1 cellular context compared by ENCODE assay signal in the genomic region with DNA sequence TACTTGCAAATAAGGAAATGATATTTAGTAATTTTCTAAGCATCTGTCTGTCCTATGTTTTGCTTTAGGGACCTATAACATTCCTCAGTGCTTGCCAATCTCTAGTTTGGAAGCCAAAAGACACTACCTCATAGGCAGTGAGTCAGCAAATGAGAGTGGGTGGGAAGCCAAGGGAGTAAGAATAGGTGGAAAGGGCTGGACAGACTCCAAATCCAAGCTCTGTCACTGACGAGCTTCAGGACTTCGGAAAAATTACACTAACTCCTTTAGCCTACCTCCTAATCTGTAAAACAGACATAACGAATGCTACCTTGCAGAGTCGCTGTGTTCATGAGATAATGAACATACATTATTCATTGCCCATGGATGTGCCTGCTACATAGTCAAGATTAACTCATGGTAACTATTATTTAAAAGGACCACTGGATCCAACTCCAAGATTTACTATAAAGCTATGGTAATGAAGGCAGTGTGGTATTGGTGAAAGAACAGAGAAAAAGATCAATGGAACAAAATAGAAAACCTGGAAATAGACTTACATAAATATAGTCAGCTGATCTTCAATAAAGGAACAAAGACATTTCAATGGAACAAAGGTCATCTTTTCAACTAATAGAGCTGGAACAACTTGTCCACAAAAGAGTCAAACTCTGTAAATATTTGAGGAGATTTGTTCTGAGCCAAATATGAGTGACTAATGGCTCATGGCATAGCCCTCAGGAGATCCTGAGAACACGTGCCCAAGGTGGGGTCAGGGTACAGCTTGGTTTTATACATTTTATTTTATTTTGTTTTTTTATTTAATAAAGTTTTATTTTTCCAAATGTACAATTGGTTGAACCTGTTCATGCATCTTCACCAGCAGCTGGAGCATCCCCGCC.
TF ChIP-seq lines count a peak whose summit lies in the region.

No MANE protein-coding gene starts in this region.

TF ChIP-seq in HEK293, 187 proteins besides CTCF, POLR2A, EP300 and RAD21 (continued from another document):
- TF ChIP-seq ZNF2 (tag by site-specific recombination; IDR thresholded peaks at IDR 0.05) = 0 out of 2 replicates have a peak, but pooled peaks have one; percentile 16
- TF ChIP-seq ZSCAN4 (tag by site-specific recombination; IDR thresholded peaks at IDR 0.05) = no peak
- TF ChIP-seq, protein P1, sequence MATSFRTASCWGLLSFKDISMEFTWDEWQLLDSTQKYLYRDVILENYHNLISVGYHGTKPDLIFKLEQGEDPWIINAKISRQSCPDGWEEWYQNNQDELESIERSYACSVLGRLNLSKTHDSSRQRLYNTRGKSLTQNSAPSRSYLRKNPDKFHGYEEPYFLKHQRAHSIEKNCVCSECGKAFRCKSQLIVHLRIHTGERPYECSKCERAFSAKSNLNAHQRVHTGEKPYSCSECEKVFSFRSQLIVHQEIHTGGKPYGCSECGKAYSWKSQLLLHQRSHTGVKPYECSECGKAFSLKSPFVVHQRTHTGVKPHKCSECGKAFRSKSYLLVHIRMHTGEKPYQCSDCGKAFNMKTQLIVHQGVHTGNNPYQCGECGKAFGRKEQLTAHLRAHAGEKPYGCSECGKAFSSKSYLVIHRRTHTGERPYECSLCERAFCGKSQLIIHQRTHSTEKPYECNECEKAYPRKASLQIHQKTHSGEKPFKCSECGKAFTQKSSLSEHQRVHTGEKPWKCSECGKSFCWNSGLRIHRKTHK (tag by site-specific recombination; IDR thresholded peaks at IDR 0.05) = no peak
- TF ChIP-seq ZNF623 (tag by site-specific recombination; IDR thresholded peaks at IDR 0.05) = no peak
- TF ChIP-seq, protein P2, sequence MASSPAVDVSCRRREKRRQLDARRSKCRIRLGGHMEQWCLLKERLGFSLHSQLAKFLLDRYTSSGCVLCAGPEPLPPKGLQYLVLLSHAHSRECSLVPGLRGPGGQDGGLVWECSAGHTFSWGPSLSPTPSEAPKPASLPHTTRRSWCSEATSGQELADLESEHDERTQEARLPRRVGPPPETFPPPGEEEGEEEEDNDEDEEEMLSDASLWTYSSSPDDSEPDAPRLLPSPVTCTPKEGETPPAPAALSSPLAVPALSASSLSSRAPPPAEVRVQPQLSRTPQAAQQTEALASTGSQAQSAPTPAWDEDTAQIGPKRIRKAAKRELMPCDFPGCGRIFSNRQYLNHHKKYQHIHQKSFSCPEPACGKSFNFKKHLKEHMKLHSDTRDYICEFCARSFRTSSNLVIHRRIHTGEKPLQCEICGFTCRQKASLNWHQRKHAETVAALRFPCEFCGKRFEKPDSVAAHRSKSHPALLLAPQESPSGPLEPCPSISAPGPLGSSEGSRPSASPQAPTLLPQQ (tag by site-specific recombination; IDR thresholded peaks at IDR 0.05) = peak; percentile 40; the same call in 1 of the 2 replicates
- peak; percentile 81 for TF ChIP-seq ZNF184 (tag by site-specific recombination; IDR thresholded peaks at IDR 0.05)
- TF ChIP-seq, protein P3, sequence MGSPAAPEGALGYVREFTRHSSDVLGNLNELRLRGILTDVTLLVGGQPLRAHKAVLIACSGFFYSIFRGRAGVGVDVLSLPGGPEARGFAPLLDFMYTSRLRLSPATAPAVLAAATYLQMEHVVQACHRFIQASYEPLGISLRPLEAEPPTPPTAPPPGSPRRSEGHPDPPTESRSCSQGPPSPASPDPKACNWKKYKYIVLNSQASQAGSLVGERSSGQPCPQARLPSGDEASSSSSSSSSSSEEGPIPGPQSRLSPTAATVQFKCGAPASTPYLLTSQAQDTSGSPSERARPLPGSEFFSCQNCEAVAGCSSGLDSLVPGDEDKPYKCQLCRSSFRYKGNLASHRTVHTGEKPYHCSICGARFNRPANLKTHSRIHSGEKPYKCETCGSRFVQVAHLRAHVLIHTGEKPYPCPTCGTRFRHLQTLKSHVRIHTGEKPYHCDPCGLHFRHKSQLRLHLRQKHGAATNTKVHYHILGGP (tag by site-specific recombination; IDR thresholded peaks at IDR 0.05) = no peak
- no peak for TF ChIP-seq ZNF514 (tag by site-specific recombination; IDR thresholded peaks at IDR 0.05)
- peak; percentile 84 for TF ChIP-seq HIC1 (tag by site-specific recombination; IDR thresholded peaks at IDR 0.05)
- no peak for TF ChIP-seq ZNF560 (tag by site-specific recombination; IDR thresholded peaks at IDR 0.05; ENCODE audit: borderline replicate concordance)
- no peak for TF ChIP-seq ZNF501 (tag by site-specific recombination; IDR thresholded peaks at IDR 0.05)
- TF ChIP-seq, protein P4, sequence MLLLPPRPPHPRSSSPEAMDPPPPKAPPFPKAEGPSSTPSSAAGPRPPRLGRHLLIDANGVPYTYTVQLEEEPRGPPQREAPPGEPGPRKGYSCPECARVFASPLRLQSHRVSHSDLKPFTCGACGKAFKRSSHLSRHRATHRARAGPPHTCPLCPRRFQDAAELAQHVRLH (tag by site-specific recombination; IDR thresholded peaks at IDR 0.05) = no peak
- TF ChIP-seq, protein P5, sequence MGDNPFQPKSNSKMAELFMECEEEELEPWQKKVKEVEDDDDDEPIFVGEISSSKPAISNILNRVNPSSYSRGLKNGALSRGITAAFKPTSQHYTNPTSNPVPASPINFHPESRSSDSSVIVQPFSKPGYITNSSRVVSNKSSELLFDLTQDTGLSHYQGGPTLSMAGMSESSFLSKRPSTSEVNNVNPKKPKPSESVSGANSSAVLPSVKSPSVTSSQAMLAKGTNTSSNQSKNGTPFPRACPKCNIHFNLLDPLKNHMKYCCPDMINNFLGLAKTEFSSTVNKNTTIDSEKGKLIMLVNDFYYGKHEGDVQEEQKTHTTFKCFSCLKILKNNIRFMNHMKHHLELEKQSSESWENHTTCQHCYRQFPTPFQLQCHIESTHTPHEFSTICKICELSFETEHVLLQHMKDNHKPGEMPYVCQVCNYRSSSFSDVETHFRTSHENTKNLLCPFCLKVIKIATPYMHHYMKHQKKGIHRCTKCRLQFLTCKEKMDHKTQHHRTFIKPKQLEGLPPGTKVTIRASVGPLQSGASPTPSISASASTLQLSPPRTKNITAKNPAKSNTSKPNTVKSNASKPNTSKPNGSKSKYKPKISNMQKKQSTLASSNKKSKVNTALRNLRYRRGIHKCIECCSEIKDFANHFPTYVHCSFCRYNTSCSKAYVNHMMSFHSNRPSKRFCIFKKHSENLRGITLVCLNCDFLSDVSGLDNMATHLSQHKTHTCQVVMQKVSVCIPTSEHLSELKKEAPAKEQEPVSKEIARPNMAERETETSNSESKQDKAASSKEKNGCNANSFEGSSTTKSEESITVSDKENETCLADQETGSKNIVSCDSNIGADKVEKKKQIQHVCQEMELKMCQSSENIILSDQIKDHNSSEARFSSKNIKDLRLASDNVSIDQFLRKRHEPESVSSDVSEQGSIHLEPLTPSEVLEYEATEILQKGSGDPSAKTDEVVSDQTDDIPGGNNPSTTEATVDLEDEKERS (tag by site-specific recombination; IDR thresholded peaks at IDR 0.05) = no peak
- TF ChIP-seq ZNF16 (tag by site-specific recombination; IDR thresholded peaks at IDR 0.05; ENCODE audit: low read depth) = no peak
- TF ChIP-seq YY2 (tag by site-specific recombination; IDR thresholded peaks at IDR 0.05) = no peak
- 0 out of 2 replicates have a peak, but pooled peaks have one; percentile 31 for TF ChIP-seq PATZ1 (tag by site-specific recombination; IDR thresholded peaks at IDR 0.05)
- TF ChIP-seq ZSCAN5A (tag by site-specific recombination; IDR thresholded peaks at IDR 0.05) = no peak
- no peak for TF ChIP-seq ZNF223 (tag by site-specific recombination; IDR thresholded peaks at IDR 0.05)
- peak; percentile 80; the same call in 1 of the 2 replicates for TF ChIP-seq ZBTB48 (tag by site-specific recombination; IDR thresholded peaks at IDR 0.05)
- TF ChIP-seq ZNF211 (tag by site-specific recombination; IDR thresholded peaks at IDR 0.05; ENCODE audit: low read depth) = no peak
- no peak for TF ChIP-seq ZBTB10 (tag by site-specific recombination; IDR thresholded peaks at IDR 0.05)
- TF ChIP-seq, protein P6, sequence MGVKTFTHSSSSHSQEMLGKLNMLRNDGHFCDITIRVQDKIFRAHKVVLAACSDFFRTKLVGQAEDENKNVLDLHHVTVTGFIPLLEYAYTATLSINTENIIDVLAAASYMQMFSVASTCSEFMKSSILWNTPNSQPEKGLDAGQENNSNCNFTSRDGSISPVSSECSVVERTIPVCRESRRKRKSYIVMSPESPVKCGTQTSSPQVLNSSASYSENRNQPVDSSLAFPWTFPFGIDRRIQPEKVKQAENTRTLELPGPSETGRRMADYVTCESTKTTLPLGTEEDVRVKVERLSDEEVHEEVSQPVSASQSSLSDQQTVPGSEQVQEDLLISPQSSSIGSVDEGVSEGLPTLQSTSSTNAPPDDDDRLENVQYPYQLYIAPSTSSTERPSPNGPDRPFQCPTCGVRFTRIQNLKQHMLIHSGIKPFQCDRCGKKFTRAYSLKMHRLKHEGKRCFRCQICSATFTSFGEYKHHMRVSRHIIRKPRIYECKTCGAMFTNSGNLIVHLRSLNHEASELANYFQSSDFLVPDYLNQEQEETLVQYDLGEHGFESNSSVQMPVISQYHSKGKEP (tag by site-specific recombination; IDR thresholded peaks at IDR 0.05) = 0 out of 2 replicates have a peak, but pooled peaks have one; percentile 7
- peak; percentile 7; the same call in 1 of the 2 replicates for TF ChIP-seq OSR2 (tag by site-specific recombination; IDR thresholded peaks at IDR 0.05)
- TF ChIP-seq ZSCAN23 (tag by site-specific recombination; IDR thresholded peaks at IDR 0.05) = no peak
- peak; percentile 89 for TF ChIP-seq ZNF366 (tag by site-specific recombination; conservative IDR thresholded peaks at IDR 0.05)
